Comparison of ENCODE assay signal across 2 cellular contexts in the genomic region with DNA sequence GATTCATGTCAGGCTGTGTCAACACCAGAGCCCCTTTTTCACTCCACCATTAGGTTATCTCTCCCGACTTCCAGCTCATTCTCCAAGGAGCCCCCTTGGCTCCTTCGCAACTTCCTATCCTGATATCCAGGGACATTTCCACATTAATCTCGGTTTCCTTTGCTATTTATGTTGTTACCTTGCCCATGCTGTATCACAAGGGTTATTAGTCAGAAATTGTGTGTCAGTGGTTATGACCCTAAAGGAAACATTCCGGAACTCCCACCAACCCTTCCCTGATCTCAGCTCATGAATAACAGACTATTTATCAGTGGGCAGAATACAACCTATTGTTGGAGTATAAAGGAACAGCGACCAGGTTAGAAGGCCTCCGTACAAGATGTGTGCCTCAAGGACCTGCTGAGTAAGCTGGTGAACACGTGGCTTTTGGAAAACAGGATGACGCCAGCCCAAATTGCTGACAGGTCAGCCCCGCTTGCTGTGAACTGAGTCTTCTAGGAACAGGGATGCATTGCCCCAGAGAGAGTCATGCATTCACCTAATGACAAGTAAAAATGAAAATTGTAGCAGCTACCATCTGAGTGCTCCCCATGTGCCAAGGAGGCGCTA.
TF ChIP-seq lines count a peak whose summit lies in the region.

No MANE protein-coding gene starts in this region.

TF ChIP-seq in A549, 52 proteins besides CTCF, POLR2A, EP300 and RAD21:
- TF ChIP-seq JUNB (IDR thresholded peaks at IDR 0.05) (no peak), MYC (IDR thresholded peaks at IDR 0.05; ENCODE audit: borderline replicate concordance, low read length) (no peak), JUN (IDR thresholded peaks at IDR 0.05) (no peak), NFE2L2 (conservative IDR thresholded peaks at IDR 0.05; ENCODE audit: low read length) (no peak)
- TF ChIP-seq, protein P1, sequence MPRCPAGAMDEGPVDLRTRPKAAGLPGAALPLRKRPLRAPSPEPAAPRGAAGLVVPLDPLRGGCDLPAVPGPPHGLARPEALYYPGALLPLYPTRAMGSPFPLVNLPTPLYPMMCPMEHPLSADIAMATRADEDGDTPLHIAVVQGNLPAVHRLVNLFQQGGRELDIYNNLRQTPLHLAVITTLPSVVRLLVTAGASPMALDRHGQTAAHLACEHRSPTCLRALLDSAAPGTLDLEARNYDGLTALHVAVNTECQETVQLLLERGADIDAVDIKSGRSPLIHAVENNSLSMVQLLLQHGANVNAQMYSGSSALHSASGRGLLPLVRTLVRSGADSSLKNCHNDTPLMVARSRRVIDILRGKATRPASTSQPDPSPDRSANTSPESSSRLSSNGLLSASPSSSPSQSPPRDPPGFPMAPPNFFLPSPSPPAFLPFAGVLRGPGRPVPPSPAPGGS (IDR thresholded peaks at IDR 0.05): no peak
- TF ChIP-seq, protein P2, sequence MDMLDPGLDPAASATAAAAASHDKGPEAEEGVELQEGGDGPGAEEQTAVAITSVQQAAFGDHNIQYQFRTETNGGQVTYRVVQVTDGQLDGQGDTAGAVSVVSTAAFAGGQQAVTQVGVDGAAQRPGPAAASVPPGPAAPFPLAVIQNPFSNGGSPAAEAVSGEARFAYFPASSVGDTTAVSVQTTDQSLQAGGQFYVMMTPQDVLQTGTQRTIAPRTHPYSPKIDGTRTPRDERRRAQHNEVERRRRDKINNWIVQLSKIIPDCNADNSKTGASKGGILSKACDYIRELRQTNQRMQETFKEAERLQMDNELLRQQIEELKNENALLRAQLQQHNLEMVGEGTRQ (IDR thresholded peaks at IDR 0.05): no peak
- TF ChIP-seq, protein P3, sequence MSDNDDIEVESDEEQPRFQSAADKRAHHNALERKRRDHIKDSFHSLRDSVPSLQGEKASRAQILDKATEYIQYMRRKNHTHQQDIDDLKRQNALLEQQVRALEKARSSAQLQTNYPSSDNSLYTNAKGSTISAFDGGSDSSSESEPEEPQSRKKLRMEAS (IDR thresholded peaks at IDR 0.05): no peak
TF ChIP-seq in A549: peak in this region for 0.

TF ChIP-seq in HCT116, 20 proteins besides CTCF, POLR2A, EP300 and RAD21:
- TF ChIP-seq, protein P4, sequence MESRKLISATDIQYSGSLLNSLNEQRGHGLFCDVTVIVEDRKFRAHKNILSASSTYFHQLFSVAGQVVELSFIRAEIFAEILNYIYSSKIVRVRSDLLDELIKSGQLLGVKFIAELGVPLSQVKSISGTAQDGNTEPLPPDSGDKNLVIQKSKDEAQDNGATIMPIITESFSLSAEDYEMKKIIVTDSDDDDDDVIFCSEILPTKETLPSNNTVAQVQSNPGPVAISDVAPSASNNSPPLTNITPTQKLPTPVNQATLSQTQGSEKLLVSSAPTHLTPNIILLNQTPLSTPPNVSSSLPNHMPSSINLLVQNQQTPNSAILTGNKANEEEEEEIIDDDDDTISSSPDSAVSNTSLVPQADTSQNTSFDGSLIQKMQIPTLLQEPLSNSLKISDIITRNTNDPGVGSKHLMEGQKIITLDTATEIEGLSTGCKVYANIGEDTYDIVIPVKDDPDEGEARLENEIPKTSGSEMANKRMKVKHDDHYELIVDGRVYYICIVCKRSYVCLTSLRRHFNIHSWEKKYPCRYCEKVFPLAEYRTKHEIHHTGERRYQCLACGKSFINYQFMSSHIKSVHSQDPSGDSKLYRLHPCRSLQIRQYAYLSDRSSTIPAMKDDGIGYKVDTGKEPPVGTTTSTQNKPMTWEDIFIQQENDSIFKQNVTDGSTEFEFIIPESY (IDR thresholded peaks at IDR 0.05; ENCODE audit: extremely low read depth, insufficient replicate concordance, low read length): no peak
- TF ChIP-seq, protein P5, sequence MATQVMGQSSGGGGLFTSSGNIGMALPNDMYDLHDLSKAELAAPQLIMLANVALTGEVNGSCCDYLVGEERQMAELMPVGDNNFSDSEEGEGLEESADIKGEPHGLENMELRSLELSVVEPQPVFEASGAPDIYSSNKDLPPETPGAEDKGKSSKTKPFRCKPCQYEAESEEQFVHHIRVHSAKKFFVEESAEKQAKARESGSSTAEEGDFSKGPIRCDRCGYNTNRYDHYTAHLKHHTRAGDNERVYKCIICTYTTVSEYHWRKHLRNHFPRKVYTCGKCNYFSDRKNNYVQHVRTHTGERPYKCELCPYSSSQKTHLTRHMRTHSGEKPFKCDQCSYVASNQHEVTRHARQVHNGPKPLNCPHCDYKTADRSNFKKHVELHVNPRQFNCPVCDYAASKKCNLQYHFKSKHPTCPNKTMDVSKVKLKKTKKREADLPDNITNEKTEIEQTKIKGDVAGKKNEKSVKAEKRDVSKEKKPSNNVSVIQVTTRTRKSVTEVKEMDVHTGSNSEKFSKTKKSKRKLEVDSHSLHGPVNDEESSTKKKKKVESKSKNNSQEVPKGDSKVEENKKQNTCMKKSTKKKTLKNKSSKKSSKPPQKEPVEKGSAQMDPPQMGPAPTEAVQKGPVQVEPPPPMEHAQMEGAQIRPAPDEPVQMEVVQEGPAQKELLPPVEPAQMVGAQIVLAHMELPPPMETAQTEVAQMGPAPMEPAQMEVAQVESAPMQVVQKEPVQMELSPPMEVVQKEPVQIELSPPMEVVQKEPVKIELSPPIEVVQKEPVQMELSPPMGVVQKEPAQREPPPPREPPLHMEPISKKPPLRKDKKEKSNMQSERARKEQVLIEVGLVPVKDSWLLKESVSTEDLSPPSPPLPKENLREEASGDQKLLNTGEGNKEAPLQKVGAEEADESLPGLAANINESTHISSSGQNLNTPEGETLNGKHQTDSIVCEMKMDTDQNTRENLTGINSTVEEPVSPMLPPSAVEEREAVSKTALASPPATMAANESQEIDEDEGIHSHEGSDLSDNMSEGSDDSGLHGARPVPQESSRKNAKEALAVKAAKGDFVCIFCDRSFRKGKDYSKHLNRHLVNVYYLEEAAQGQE (IDR thresholded peaks at IDR 0.05; ENCODE audit: low read depth): no peak
- TF ChIP-seq CEBPB (IDR thresholded peaks at IDR 0.05; ENCODE audit: low read depth): no peak
- TF ChIP-seq ZNF274 (IDR thresholded peaks at IDR 0.05; ENCODE audit: low read depth, low read length): no peak
- no peak for TF ChIP-seq EZH2phosphoT487 (IDR thresholded peaks at IDR 0.05; ENCODE audit: borderline replicate concordance)
- TF ChIP-seq SIN3A (IDR thresholded peaks at IDR 0.05; ENCODE audit: low read depth): no peak
- TF ChIP-seq EZH2 (IDR thresholded peaks at IDR 0.05): no peak
- TF ChIP-seq FOSL1 (IDR thresholded peaks at IDR 0.05; ENCODE audit: low read depth): no peak
- no peak for TF ChIP-seq SRF (IDR thresholded peaks at IDR 0.05; ENCODE audit: low read depth)
- TF ChIP-seq YY1 (IDR thresholded peaks at IDR 0.05; ENCODE audit: extremely low read depth, insufficient replicate concordance, low read depth, low read length): no peak
- TF ChIP-seq ZFX (IDR thresholded peaks at IDR 0.05): no peak
- no peak for TF ChIP-seq JUND (IDR thresholded peaks at IDR 0.05)
- no peak for TF ChIP-seq POLR2AphosphoS5 (IDR thresholded peaks at IDR 0.05; ENCODE audit: low read depth, low read length)
- TF ChIP-seq TCF7L2 (IDR thresholded peaks at IDR 0.05; ENCODE audit: borderline replicate concordance, extremely low read depth, insufficient read depth, insufficient read length): no peak
- TF ChIP-seq CBX3 (IDR thresholded peaks at IDR 0.05; ENCODE audit: low read depth): no peak
- TF ChIP-seq, protein P3 (IDR thresholded peaks at IDR 0.05): no peak
- no peak for TF ChIP-seq SP1 (IDR thresholded peaks at IDR 0.05; ENCODE audit: low read depth)
